11 cellular contexts compared by ENCODE assay signal in genomic region chr1:40939320-40940059, GRCh38. TPM values are rescaled to one million over a fixed set of nuclear protein-coding genes. Genes with fewer than 3 reads are reported as not detected.
DNase-seq lines count a peak whose midpoint lies in the region; ATAC-seq and TF ChIP-seq lines count a peak whose summit lies in the region.
"Had no signal": no experiment of that assay in that cellular context is flagged by ENCODE, and none has a peak within 500 bp of the region (broad histone marks: within the 10 kb centered on the region; RNA-seq: fewer than 3 reads in every experiment).

No MANE protein-coding gene starts in this region.

- peak overlapping the region; percentile 28 for H3K27ac ChIP-seq in RWPE1
- no peak overlapping the region for H3K27ac ChIP-seq in testis

- intact Hi-C loops in testis (cut with DNase I; ENCODE audit: low total_unique reads), result no loop called here
- intact Hi-C loops in activated T-helper 1 cell treated with anti-CD3 and anti-CD28 coated beads, Interleukin-12 subunit alpha, Interleukin-12 subunit beta, Interleukin-2, Interleukin-4 antibody, amounts not matched to agents 30 ng/mL and 10 ng/mL and 1 ng/mL, durations not matched to agents 14 hours and 24 hours and 36 hours (cut with micrococcal nuclease), result no loop called here

- POLR2A ChIA-PET in RWPE1 (lab: Yijun Ruan, JAX; ENCODE audit: low non-redundant PET), result no interaction called here

- 70 to 85% methylated on average over 12 of the region's 12 CpGs for WGBS in testis, 2 donors

- no peaks in the 10 kb centered on the region for H3K36me3 ChIP-seq in testis (ENCODE audit: low read depth, missing control alignments)

- peak; percentile 66 for DNase-seq in EH (ENCODE audit: low read depth)
- no peak for DNase-seq in RWPE1 (ENCODE audit: low spot score)
- peak; percentile 54 to 79 for DNase-seq in foreskin fibroblast
- DNase-seq in skeletal muscle cell (ENCODE audit: low read depth), result peak; percentile 46
- no peak for DNase-seq in NCI-H2227 treated with DMSO at 0.1 percent for 48 hours (lab: John Stamatoyannopoulos, UW)
- DNase-seq in testis, result no peak
- DNase-seq in activated T-helper 1 cell treated with anti-CD3 and anti-CD28 coated beads, Interleukin-12 subunit alpha, Interleukin-12 subunit beta, Interleukin-2, Interleukin-4 antibody, amounts not matched to agents 30 ng/mL and 10 ng/mL and 1 ng/mL, durations not matched to agents 14 hours and 24 hours and 36 hours (ENCODE audit: low spot score), result no peak
- DNase-seq: activated T-cell treated with anti-CD3 and anti-CD28 coated beads, Interleukin-2, amount 50 U/mL, for 72 hours; effector memory CD8-positive, alpha-beta T cell; NCI-H2107 had no signal

- no peak overlapping the region for H3K4me3 Mint-ChIP-seq in activated T-helper 1 cell treated with anti-CD3 and anti-CD28 coated beads, Interleukin-12 subunit alpha, Interleukin-12 subunit beta, Interleukin-2, Interleukin-4 antibody, amounts not matched to agents 30 ng/mL and 10 ng/mL and 1 ng/mL, durations not matched to agents 14 hours and 24 hours and 36 hours
- H3K4me3 Mint-ChIP-seq: activated T-cell treated with anti-CD3 and anti-CD28 coated beads, Interleukin-2, amount 50 U/mL, for 72 hours; effector memory CD8-positive, alpha-beta T cell had no signal

- no peak for TF ChIP-seq POLR2A in testis (IDR thresholded peaks at IDR 0.05)

- no peak for TF ChIP-seq CTCF in RWPE1 (conservative IDR thresholded peaks at IDR 0.05; ENCODE audit: low read depth)
- no peak for TF ChIP-seq CTCF in foreskin fibroblast (IDR thresholded peaks at IDR 0.05; ENCODE audit: low read depth, low read length)
- no peak for TF ChIP-seq CTCF in testis (IDR thresholded peaks at IDR 0.05)

- no peaks in the 10 kb centered on the region for H3K9me3 Mint-ChIP-seq in activated T-helper 1 cell treated with anti-CD3 and anti-CD28 coated beads, Interleukin-12 subunit alpha, Interleukin-12 subunit beta, Interleukin-2, Interleukin-4 antibody, amounts not matched to agents 30 ng/mL and 10 ng/mL and 1 ng/mL, durations not matched to agents 14 hours and 24 hours and 36 hours
- H3K9me3 Mint-ChIP-seq: activated T-cell treated with anti-CD3 and anti-CD28 coated beads, Interleukin-2, amount 50 U/mL, for 72 hours; effector memory CD8-positive, alpha-beta T cell had no signal

- H3K9me3 ChIP-seq in testis, result no peaks in the 10 kb centered on the region

- no peaks in the 10 kb centered on the region for H3K36me3 Mint-ChIP-seq in activated T-helper 1 cell treated with anti-CD3 and anti-CD28 coated beads, Interleukin-12 subunit alpha, Interleukin-12 subunit beta, Interleukin-2, Interleukin-4 antibody, amounts not matched to agents 30 ng/mL and 10 ng/mL and 1 ng/mL, durations not matched to agents 14 hours and 24 hours and 36 hours (ENCODE audit: low read depth)

- H3K27me3 ChIP-seq in testis, result no peaks in the 10 kb centered on the region

- CTCF ChIA-PET in RWPE1 (lab: Yijun Ruan, JAX), result interaction anchor here (0.6 to 1.8 kb wide), 4 partner anchors 9 to 90 kb away, joined by 3 to 6 read pairs (median 3); no protein-coding TSS in a partner anchor

- ATAC-seq in GM18867 (IDR thresholded peaks at IDR 0.05; ENCODE audit: unreplicated experiment), result no peak
- ATAC-seq: activated T-cell treated with anti-CD3 and anti-CD28 coated beads, Interleukin-2, amount 50 U/mL, for 72 hours; effector memory CD8-positive, alpha-beta T cell had no signal

- no peaks in the 10 kb centered on the region for H3K4me1 Mint-ChIP-seq in activated T-helper 1 cell treated with anti-CD3 and anti-CD28 coated beads, Interleukin-12 subunit alpha, Interleukin-12 subunit beta, Interleukin-2, Interleukin-4 antibody, amounts not matched to agents 30 ng/mL and 10 ng/mL and 1 ng/mL, durations not matched to agents 14 hours and 24 hours and 36 hours (ENCODE audit: low read depth)

- peaks cover 4% of the 10 kb centered on the region for H3K27me3 Mint-ChIP-seq in activated T-helper 1 cell treated with anti-CD3 and anti-CD28 coated beads, Interleukin-12 subunit alpha, Interleukin-12 subunit beta, Interleukin-2, Interleukin-4 antibody, amounts not matched to agents 30 ng/mL and 10 ng/mL and 1 ng/mL, durations not matched to agents 14 hours and 24 hours and 36 hours (ENCODE audit: insufficient read depth)

- H3K4me1 ChIP-seq in testis, result peaks cover 4% of the 10 kb centered on the region

- no peak overlapping the region for H3K27ac Mint-ChIP-seq in activated T-helper 1 cell treated with anti-CD3 and anti-CD28 coated beads, Interleukin-12 subunit alpha, Interleukin-12 subunit beta, Interleukin-2, Interleukin-4 antibody, amounts not matched to agents 30 ng/mL and 10 ng/mL and 1 ng/mL, durations not matched to agents 14 hours and 24 hours and 36 hours
- H3K27ac Mint-ChIP-seq: activated T-cell treated with anti-CD3 and anti-CD28 coated beads, Interleukin-2, amount 50 U/mL, for 72 hours; effector memory CD8-positive, alpha-beta T cell had no signal

- no peak overlapping the region for H3K4me3 ChIP-seq in foreskin fibroblast (ENCODE audit: low read depth in 1 of 2, low read length in 2 of 2)
- no peak overlapping the region for H3K4me3 ChIP-seq in skeletal muscle cell (ENCODE audit: low read depth, low read length)
- no peak overlapping the region for H3K4me3 ChIP-seq in testis

RNA-seq across cellular contexts. Expression of gene CTPS1, which starts 40.0 kb away (rescaled TPM):
- 10 to 100 TPM; 55.9 to 66.1 TPM for total RNA-seq in testis
- polyA plus RNA-seq in testis (ENCODE audit: insufficient read depth, low read depth, low replicate concordance), result 41.2 TPM
- total RNA-seq in activated T-helper 1 cell treated with anti-CD3 and anti-CD28 coated beads, Interleukin-12 subunit alpha, Interleukin-12 subunit beta, Interleukin-2, Interleukin-4 antibody, amounts not matched to agents 30 ng/mL and 10 ng/mL and 1 ng/mL, durations not matched to agents 14 hours and 24 hours and 36 hours, result 172 and 174 TPM in 2 replicates

Comparison
In these comparisons a context has a peak if more than half of its experiments do, and no peak if none do; other contexts are left out.
1. DNase-seq: peak in EH (single experiment), foreskin fibroblast (2 of 2) and skeletal muscle cell (single experiment); none in RWPE1 (single experiment), NCI-H2227 treated with DMSO at 0.1 percent for 48 hours (single experiment), testis (single experiment) and activated T-helper 1 cell treated with anti-CD3 and anti-CD28 coated beads, Interleukin-12 subunit alpha, Interleukin-12 subunit beta, Interleukin-2, Interleukin-4 antibody, amounts not matched to agents 30 ng/mL and 10 ng/mL and 1 ng/mL, durations not matched to agents 14 hours and 24 hours and 36 hours (single experiment).